Comparison of ENCODE assay signal across 8 cellular contexts in genomic region chr11:119121008-119121810, GRCh38. TPM values are rescaled to one million over a fixed set of nuclear protein-coding genes. Genes with fewer than 3 reads are reported as not detected.
A peak's percentile ranks its signal among the peaks of the same experiment; 100 is the strongest.
DNase-seq lines count a peak whose midpoint lies in the region; ATAC-seq and TF ChIP-seq lines count a peak whose summit lies in the region.

HINFP (plus strand) TSS chr11:119121580; CDS start chr11:119126945, 5,365 bp downstream.

- peak; percentile 98 for ATAC-seq in RWPE2 (ENCODE audit: low read depth)
- ATAC-seq in naive thymus-derived CD4-positive, alpha-beta T cell = peak; percentile 99
- ATAC-seq in stimulated activated naive B cell treated with anti-CD40 and anti-IgM and Interleukin-4, amounts not matched to agents 10 μg/mL and 1 μg/mL and 100 μg/mL, for 72 hours (replicated peaks) = peak; percentile 96 to 98

- H3K4me1 ChIP-seq in RWPE2 (ENCODE audit: insufficient read depth, poor library complexity, severe bottlenecking) (no peaks in the 10 kb centered on the region), fibroblast of lung (ENCODE audit: control insufficient read depth, extremely low read depth, insufficient read depth, low read length) (peaks cover 10% of the 10 kb centered on the region)
- H3K4me1 ChIP-seq in naive thymus-derived CD4-positive, alpha-beta T cell (ENCODE audit: control insufficient read depth in 2 of 2, insufficient read depth in 2 of 2, low read length in 2 of 2) = peaks cover 17 to 23% of the 10 kb centered on the region in 2 donors

- TF ChIP-seq CTCF in RWPE2 (IDR thresholded peaks at IDR 0.05; ENCODE audit: poor library complexity, severe bottlenecking) (no peak), fibroblast of lung (conservative IDR thresholded peaks at IDR 0.05 in 1 of 2, IDR thresholded peaks at IDR 0.05 in 1 of 2; ENCODE audit: low read depth in 1 of 2, low read length in 2 of 2) (no peak)

- peak within 1 kb of the TSS; percentile 94 for H2AFZ ChIP-seq in fibroblast of lung (ENCODE audit: low read length)

- peaks cover 22% of the 10 kb centered on the region for H3K4me1 Mint-ChIP-seq in activated T-helper 2 cell treated with anti-CD3 and anti-CD28 coated beads, Interferon-gamma antibody, Interleukin-2, Interleukin-4, amounts not matched to agents 10 μg/mL and 5 μg/mL and 100 μg/mL, durations not matched to agents 14 hours and 24 hours and 36 hours (ENCODE audit: low read depth)
- H3K4me1 Mint-ChIP-seq in naive thymus-derived CD4-positive, alpha-beta T cell = peaks cover 34 to 58% (median 50%) of the 10 kb centered on the region in 7 donors
- peaks cover 23 to 32% of the 10 kb centered on the region in 2 donors for H3K4me1 Mint-ChIP-seq in stimulated activated naive B cell treated with anti-CD40 and anti-IgM and Interleukin-4, amounts not matched to agents 10 μg/mL and 1 μg/mL and 100 μg/mL, for 72 hours

- H3K9me3 Mint-ChIP-seq in activated T-helper 2 cell treated with anti-CD3 and anti-CD28 coated beads, Interferon-gamma antibody, Interleukin-2, Interleukin-4, amounts not matched to agents 10 μg/mL and 5 μg/mL and 100 μg/mL, durations not matched to agents 14 hours and 24 hours and 36 hours = no peaks in the 10 kb centered on the region
- no peaks in the 10 kb centered on the region for H3K9me3 Mint-ChIP-seq in naive thymus-derived CD4-positive, alpha-beta T cell
- no peaks in the 10 kb centered on the region for H3K9me3 Mint-ChIP-seq in stimulated activated naive B cell treated with anti-CD40 and anti-IgM and Interleukin-4, amounts not matched to agents 10 μg/mL and 1 μg/mL and 100 μg/mL, for 72 hours

- POLR2A ChIA-PET in naive thymus-derived CD4-positive, alpha-beta T cell (lab: Charles Lee) = interaction anchor here (0.7 to 16.1 kb wide), 14 partner anchors 8 to 186 kb away, joined by 3 to 435 read pairs (median 3); partner anchors contain the start of genes C2CD2L, DPAGT1, NLRX1 and VPS11

- CTCF ChIA-PET in naive thymus-derived CD4-positive, alpha-beta T cell (lab: Charles Lee) = interaction anchor here (0.7 to 2.1 kb wide), 5 partner anchors 12 to 69 kb away, joined by 3 to 9 read pairs (median 4); partner anchors contain the start of gene DPAGT1

- H3K27ac ChIP-seq in RWPE2 (ENCODE audit: poor library complexity, severe bottlenecking) (peak within 1 kb of the TSS; percentile 7), fibroblast of lung (ENCODE audit: insufficient read depth, low read length) (peak within 1 kb of the TSS; percentile 84)
- H3K27ac ChIP-seq in naive thymus-derived CD4-positive, alpha-beta T cell (ENCODE audit: low read depth, low read length) = peak within 1 kb of the TSS; percentile 85

- peak within 1 kb of the TSS; percentile 91 for H3K4me3 ChIP-seq in RWPE2 (ENCODE audit: severe bottlenecking)
- peak within 1 kb of the TSS; percentile 80 to 98 (median 90) for H3K4me3 ChIP-seq in fibroblast of lung (replicated peaks in 1 of 4; ENCODE audit: control extremely low read depth in 1 of 4, insufficient read depth in 1 of 4, low read depth in 3 of 4, low read length in 4 of 4)
- peak within 1 kb of the TSS; percentile 71 for H3K4me3 ChIP-seq in naive thymus-derived CD4-positive, alpha-beta T cell (ENCODE audit: low read length)

- peaks cover 18% of the 10 kb centered on the region for H3K79me2 ChIP-seq in fibroblast of lung (ENCODE audit: control insufficient read depth, insufficient read depth, low read length)

- H3K27me3 ChIP-seq in RWPE2 (ENCODE audit: insufficient read depth, poor library complexity, severe bottlenecking) (no peaks in the 10 kb centered on the region), fibroblast of lung (ENCODE audit: control insufficient read depth, insufficient read depth, low read length) (no peaks in the 10 kb centered on the region)
- no peaks in the 10 kb centered on the region for H3K27me3 ChIP-seq in naive thymus-derived CD4-positive, alpha-beta T cell (ENCODE audit: control insufficient read depth in 2 of 2, insufficient read depth in 2 of 2, low read length in 2 of 2)

- peaks cover 30% of the 10 kb centered on the region for H3K36me3 Mint-ChIP-seq in activated T-helper 2 cell treated with anti-CD3 and anti-CD28 coated beads, Interferon-gamma antibody, Interleukin-2, Interleukin-4, amounts not matched to agents 10 μg/mL and 5 μg/mL and 100 μg/mL, durations not matched to agents 14 hours and 24 hours and 36 hours (ENCODE audit: low read depth)
- H3K36me3 Mint-ChIP-seq in naive thymus-derived CD4-positive, alpha-beta T cell = peaks cover 5 to 22% (median 10%) of the 10 kb centered on the region in 5 donors
- peaks cover 13 to 23% of the 10 kb centered on the region in 2 donors for H3K36me3 Mint-ChIP-seq in stimulated activated naive B cell treated with anti-CD40 and anti-IgM and Interleukin-4, amounts not matched to agents 10 μg/mL and 1 μg/mL and 100 μg/mL, for 72 hours

- H3K9me3 ChIP-seq in RWPE2 (ENCODE audit: severe bottlenecking) = no peaks in the 10 kb centered on the region
- no peaks in the 10 kb centered on the region for H3K9me3 ChIP-seq in fibroblast of lung (ENCODE audit: control insufficient read depth, insufficient read depth, low read depth, low read length)
- no peaks in the 10 kb centered on the region for H3K9me3 ChIP-seq in naive thymus-derived CD4-positive, alpha-beta T cell (ENCODE audit: control insufficient read depth in 2 of 3, low read length in 3 of 3)

- no peaks in the 10 kb centered on the region for H4K20me1 ChIP-seq in fibroblast of lung (ENCODE audit: control insufficient read depth, extremely low read depth, insufficient read depth, low read length)

- H3K4me3 Mint-ChIP-seq in activated T-helper 2 cell treated with anti-CD3 and anti-CD28 coated beads, Interferon-gamma antibody, Interleukin-2, Interleukin-4, amounts not matched to agents 10 μg/mL and 5 μg/mL and 100 μg/mL, durations not matched to agents 14 hours and 24 hours and 36 hours (ENCODE audit: low read depth) = peak within 1 kb of the TSS; percentile 92
- peak within 1 kb of the TSS; percentile 86 to 98 (median 94) for H3K4me3 Mint-ChIP-seq in naive thymus-derived CD4-positive, alpha-beta T cell
- H3K4me3 Mint-ChIP-seq in stimulated activated naive B cell treated with anti-CD40 and anti-IgM and Interleukin-4, amounts not matched to agents 10 μg/mL and 1 μg/mL and 100 μg/mL, for 72 hours = peak within 1 kb of the TSS; percentile 90 to 96

- H3K9ac ChIP-seq in fibroblast of lung (ENCODE audit: insufficient read depth, low read length) = peak within 1 kb of the TSS; percentile 80

- intact Hi-C loops in activated T-helper 2 cell treated with anti-CD3 and anti-CD28 coated beads, Interferon-gamma antibody, Interleukin-2, Interleukin-4, amounts not matched to agents 10 μg/mL and 5 μg/mL and 100 μg/mL, durations not matched to agents 14 hours and 24 hours and 36 hours (cut with micrococcal nuclease) = loop anchor here (1.0 to 2.0 kb wide), 3 partner anchors 14 to 36 kb away; partner anchors contain the start of gene C2CD2L
- intact Hi-C loops in naive thymus-derived CD4-positive, alpha-beta T cell (cut with micrococcal nuclease) = loop anchor here (1.0 to 5.0 kb wide), 15 partner anchors 14 to 684 kb away; partner anchors contain the start of genes C2CD2L (in 2 of the 2), HYOU1 (in 2 of the 2), RPS25 (in 2 of the 2) and TRAPPC4 (in 2 of the 2)

- peak within 1 kb of the TSS; percentile 87 for H3K27ac Mint-ChIP-seq in activated T-helper 2 cell treated with anti-CD3 and anti-CD28 coated beads, Interferon-gamma antibody, Interleukin-2, Interleukin-4, amounts not matched to agents 10 μg/mL and 5 μg/mL and 100 μg/mL, durations not matched to agents 14 hours and 24 hours and 36 hours
- H3K27ac Mint-ChIP-seq in naive thymus-derived CD4-positive, alpha-beta T cell = peak within 1 kb of the TSS; percentile 78 to 98 (median 95)
- H3K27ac Mint-ChIP-seq in stimulated activated naive B cell treated with anti-CD40 and anti-IgM and Interleukin-4, amounts not matched to agents 10 μg/mL and 1 μg/mL and 100 μg/mL, for 72 hours = peak within 1 kb of the TSS; percentile 68

- H3K36me3 ChIP-seq in RWPE2 (ENCODE audit: low read depth) = peaks cover 14% of the 10 kb centered on the region
- peaks cover 3% of the 10 kb centered on the region for H3K36me3 ChIP-seq in fibroblast of lung (ENCODE audit: control insufficient read depth, insufficient read depth, low read length)
- peaks cover 0 to 21% (median 4%) of the 10 kb centered on the region in 3 experiments for H3K36me3 ChIP-seq in naive thymus-derived CD4-positive, alpha-beta T cell (ENCODE audit: control insufficient read depth in 2 of 3, insufficient read depth in 3 of 3, low read length in 3 of 3)

- H3K4me2 ChIP-seq in fibroblast of lung (ENCODE audit: extremely low read depth, insufficient read depth, low read length) = peak within 1 kb of the TSS; percentile 97

- DNase-seq in EH (ENCODE audit: low read depth) = peak; percentile 99
- peak; percentile 99 for DNase-seq in H4 (ENCODE audit: low spot score)
- peak; percentile 99 for DNase-seq in LoVo (ENCODE audit: low spot score)
- DNase-seq in RWPE2 (ENCODE audit: low spot score) = peak; percentile 99
- peak; percentile 99 for DNase-seq in activated T-helper 2 cell treated with anti-CD3 and anti-CD28 coated beads, Interferon-gamma antibody, Interleukin-2, Interleukin-4, amounts not matched to agents 10 μg/mL and 5 μg/mL and 100 μg/mL, durations not matched to agents 14 hours and 24 hours and 36 hours (ENCODE audit: low spot score)
- DNase-seq in fibroblast of lung (ENCODE audit: low read depth in 2 of 2) = peak; percentile 98 to 99
- DNase-seq in naive thymus-derived CD4-positive, alpha-beta T cell = peak; percentile 92 to 100 (median 98)
- peak; percentile 98 for DNase-seq in stimulated activated naive B cell treated with anti-CD40 and anti-IgM and Interleukin-4, amounts not matched to agents 10 μg/mL and 1 μg/mL and 100 μg/mL, for 72 hours

- no peaks in the 10 kb centered on the region for H3K27me3 Mint-ChIP-seq in activated T-helper 2 cell treated with anti-CD3 and anti-CD28 coated beads, Interferon-gamma antibody, Interleukin-2, Interleukin-4, amounts not matched to agents 10 μg/mL and 5 μg/mL and 100 μg/mL, durations not matched to agents 14 hours and 24 hours and 36 hours (ENCODE audit: low read depth)
- no peaks in the 10 kb centered on the region for H3K27me3 Mint-ChIP-seq in naive thymus-derived CD4-positive, alpha-beta T cell
- no peaks in the 10 kb centered on the region for H3K27me3 Mint-ChIP-seq in stimulated activated naive B cell treated with anti-CD40 and anti-IgM and Interleukin-4, amounts not matched to agents 10 μg/mL and 1 μg/mL and 100 μg/mL, for 72 hours

RNA-seq across cellular contexts. Expression of gene HINFP, which starts in this region (rescaled TPM):
- total RNA-seq in H4 (2014; rRNA removed; shearing (Covaris generic)) = 6.1 and 7.2 TPM in 2 replicates
- 29.8 and 35.5 TPM in 2 replicates for total RNA-seq in activated T-helper 2 cell treated with anti-CD3 and anti-CD28 coated beads, Interferon-gamma antibody, Interleukin-2, Interleukin-4, amounts not matched to agents 10 μg/mL and 5 μg/mL and 100 μg/mL, durations not matched to agents 14 hours and 24 hours and 36 hours
- 13.5 and 14.4 TPM in 2 replicates for total RNA-seq in fibroblast of lung
- 12.4 and 13.1 TPM in 2 replicates for polyA plus RNA-seq in fibroblast of lung
- polyA plus RNA-seq in fibroblast of lung (2012) = 7.7 and 8.2 TPM in 2 replicates
- polyA minus RNA-seq in fibroblast of lung (ENCODE audit: low replicate concordance) = 23.0 and 24.0 TPM in 2 replicates
- total RNA-seq in naive thymus-derived CD4-positive, alpha-beta T cell = 10 to 100 TPM; 30.7 to 79.7 (median 42.7) TPM
- polyA plus RNA-seq in naive thymus-derived CD4-positive, alpha-beta T cell = 10 to 100 TPM; 14.7 to 24.1 TPM

Comparison
In these comparisons a context has a peak if more than half of its experiments do, and no peak if none do; other contexts are left out.
1. Peak in every context shown above with its lines: DNase-seq, ATAC-seq, H3K4me3 ChIP-seq and H3K27ac ChIP-seq.
2. H3K27ac ChIP-seq: peak in every context shown above with its lines; median percentile 85 in naive thymus-derived CD4-positive, alpha-beta T cell; 84 in fibroblast of lung; 7 in RWPE2.